Comparison of ENCODE assay signal across 29 cellular contexts in genomic region chr20:51169813-51170212, GRCh38.
DNase-seq lines count a peak whose midpoint lies in the region; ATAC-seq and TF ChIP-seq lines count a peak whose summit lies in the region.
"Had no signal": no experiment of that assay in that cellular context is flagged by ENCODE, and none has a peak within 500 bp of the region (broad histone marks: within the 10 kb centered on the region; RNA-seq: fewer than 3 reads in every experiment).

No MANE protein-coding gene starts in this region.

- H3T11ph ChIP-seq in H9 (ENCODE audit: low read length), result no peak overlapping the region

- H4K20me1 ChIP-seq in H9 (ENCODE audit: control insufficient read depth, insufficient read depth, insufficient read length), result no peaks in the 10 kb centered on the region

- H3K27ac ChIP-seq in H9 (ENCODE audit: insufficient read length, low read depth, low read length) (no peak overlapping the region), endodermal cell (ENCODE audit: low read depth, low read length) (no peak overlapping the region), lung (ENCODE audit: low read depth in 1 of 2, low read length in 1 of 2) (no peak overlapping the region), prostate gland (no peak overlapping the region)
- H3K27ac ChIP-seq: PC-9 had no signal

- no peak for TF ChIP-seq POLR2A in prostate gland (IDR thresholded peaks at IDR 0.05)

- H3K27ac Mint-ChIP-seq in H9, result no peak overlapping the region
- H3K27ac Mint-ChIP-seq in endodermal cell, result no peak overlapping the region
- H3K27ac Mint-ChIP-seq: CD14-positive monocyte; CD8-positive, alpha-beta memory T cell had no signal

- peaks cover 8 to 19% of the 10 kb centered on the region in 2 experiments for H3K4me1 Mint-ChIP-seq in H9
- H3K4me1 Mint-ChIP-seq in endodermal cell, result peaks cover 8% of the 10 kb centered on the region
- H3K4me1 Mint-ChIP-seq: CD14-positive monocyte; CD8-positive, alpha-beta memory T cell had no signal

- no peaks in the 10 kb centered on the region for H3K79me1 ChIP-seq in H9 (ENCODE audit: insufficient read depth, low read depth, low read length, poor library complexity, severe bottlenecking)

- no peak overlapping the region for H3K23ac ChIP-seq in H9 (ENCODE audit: insufficient read length, low read depth, low read length)

- H3K4me1 ChIP-seq in H9 (ENCODE audit: insufficient read depth, low read length) (no peaks in the 10 kb centered on the region; the same call in 1 of the 2 replicates), endodermal cell (ENCODE audit: control insufficient read depth, insufficient read depth, low read length) (no peaks in the 10 kb centered on the region), lung (ENCODE audit: control insufficient read depth in 2 of 2, insufficient read depth in 2 of 2, low read length in 2 of 2) (no peaks in the 10 kb centered on the region), prostate gland (replicated peaks) (no peaks in the 10 kb centered on the region)
- H3K4me1 ChIP-seq: BE2C had no signal

- TF ChIP-seq CTCF in H9 (conservative IDR thresholded peaks at IDR 0.05) (no peak), endodermal cell (conservative IDR thresholded peaks at IDR 0.05) (no peak), lung (IDR thresholded peaks at IDR 0.05; ENCODE audit: control extremely low read depth, extremely low read depth) (no peak), prostate gland (IDR thresholded peaks at IDR 0.05) (no peak)

- DNase-seq in EH (ENCODE audit: low read depth) (peak; percentile 41), H9 (peak; percentile 57), endodermal cell (peak; percentile 68), lung (ENCODE audit: low spot score) (peak; percentile 9), prostate gland (ENCODE audit: low spot score) (no peak), nucleus accumbens (lab: John Stamatoyannopoulos, UW) (no peak), SW 1271 (lab: John Stamatoyannopoulos, UW) (no peak)
- DNase-seq: 8988T; ACHN; BE2C; CD8-positive, alpha-beta memory T cell; DMS 273 treated with DMSO at 0.1 percent for 48 hours; DMS79; Kasumi-1; MV-4-11; NCI-H1105; NCI-H1436 treated with DMSO at 0.1 percent for 48 hours; NCI-H187 treated with DMSO at 0.1 percent for 48 hours; NCI-H2107; NCI-H446; NCI-H524 treated with DMSO at 0.1 percent for 48 hours; NCI-H82; NK-92 treated with Interleukin-12 subunit alpha and Interleukin-12 subunit beta, amount 100 ng/mL, for 24 hours; PC-9; RPMI8226; SHP77 had no signal

- H3K9me3 Mint-ChIP-seq in H9, result peaks cover 0 to 2% of the 10 kb centered on the region in 2 experiments; a peak in 1 of 5 replicates
- peaks cover 8% of the 10 kb centered on the region for H3K9me3 Mint-ChIP-seq in endodermal cell
- H3K9me3 Mint-ChIP-seq: CD8-positive, alpha-beta memory T cell had no signal

- no peak overlapping the region for H2BK15ac ChIP-seq in H9 (ENCODE audit: low read depth, low read length)

- no peak overlapping the region for H3K18ac ChIP-seq in H9 (ENCODE audit: insufficient read length, low read depth, low read length)

- H3K4me3 ChIP-seq in endodermal cell (ENCODE audit: low read length) (peak overlapping the region; percentile 39), lung (no peak overlapping the region), prostate gland (no peak overlapping the region)
- H3K4me3 ChIP-seq: K562, PC-9 had no signal

- no peak overlapping the region for H3K4ac ChIP-seq in H9 (ENCODE audit: low read depth, low read length)

- H3K4me3 Mint-ChIP-seq in H9 (no peak overlapping the region), endodermal cell (no peak overlapping the region)
- H3K4me3 Mint-ChIP-seq: CD14-positive monocyte; CD8-positive, alpha-beta memory T cell had no signal

- no peak for ATAC-seq in lung (ENCODE audit: insufficient read depth, low FRiP score)
- no peak for ATAC-seq in HG03432 (IDR thresholded peaks at IDR 0.05; ENCODE audit: unreplicated experiment)
- ATAC-seq: K562 had no signal

- no peak overlapping the region for H2BK12ac ChIP-seq in H9 (ENCODE audit: insufficient read length, low read depth, low read length)

- H3K27me3 Mint-ChIP-seq in H9 (ENCODE audit: low read depth), result peaks cover 54% of the 10 kb centered on the region
- no peaks in the 10 kb centered on the region for H3K27me3 Mint-ChIP-seq in endodermal cell (ENCODE audit: insufficient read depth)

- no peak overlapping the region for H4K91ac ChIP-seq in H9 (ENCODE audit: insufficient read length, low read depth, low read length)

- intact Hi-C loops in prostate gland (cut with DNase I), result no loop called here

- H3K4me2 ChIP-seq in H9 (ENCODE audit: insufficient read depth, insufficient read length, low read length), result no peak overlapping the region
- H3K4me2 ChIP-seq: PC-9 had no signal

- no peaks in the 10 kb centered on the region for H3K27me3 ChIP-seq in H9 (ENCODE audit: insufficient read depth, low read length)
- no peaks in the 10 kb centered on the region for H3K27me3 ChIP-seq in endodermal cell (ENCODE audit: control insufficient read depth, insufficient read depth, low read length, poor library complexity, severe bottlenecking)
- H3K27me3 ChIP-seq in lung (ENCODE audit: control insufficient read depth, insufficient read depth), result no peaks in the 10 kb centered on the region
- no peaks in the 10 kb centered on the region for H3K27me3 ChIP-seq in prostate gland (replicated peaks; ENCODE audit: insufficient read depth)
- H3K27me3 ChIP-seq: BE2C had no signal

- H3K36me3 Mint-ChIP-seq in H9 (ENCODE audit: insufficient read depth in 1 of 3, low read depth in 3 of 3), result no peaks in the 10 kb centered on the region
- H3K36me3 Mint-ChIP-seq in endodermal cell (ENCODE audit: low read depth), result no peaks in the 10 kb centered on the region
- H3K36me3 Mint-ChIP-seq: CD14-positive monocyte; CD8-positive, alpha-beta memory T cell had no signal

- no peak overlapping the region for H2BK20ac ChIP-seq in H9 (ENCODE audit: low read depth, low read length, poor library complexity, severe bottlenecking)

- H3K79me2 ChIP-seq in H9 (ENCODE audit: insufficient read depth, low read length), result no peaks in the 10 kb centered on the region

- H3K9me3 ChIP-seq in H9 (ENCODE audit: control insufficient read depth, low read depth, low read length) (no peaks in the 10 kb centered on the region), endodermal cell (ENCODE audit: control insufficient read depth, low read length) (peaks cover 13% of the 10 kb centered on the region), lung (ENCODE audit: control insufficient read depth in 2 of 2, insufficient read depth in 1 of 2, low read length in 1 of 2) (peaks cover 0 to 5% of the 10 kb centered on the region in 2 donors), prostate gland (no peaks in the 10 kb centered on the region)
- H3K9me3 ChIP-seq: BE2C had no signal

- H4K8ac ChIP-seq in H9 (replicated peaks; ENCODE audit: insufficient read length, low read depth, low read length), result no peak overlapping the region

- H3K14ac ChIP-seq in H9 (ENCODE audit: insufficient read depth, low read length), result no peak overlapping the region

- no peak overlapping the region for H3K9ac ChIP-seq in H9 (ENCODE audit: extremely low read depth, insufficient read length, low read length)
- no peak overlapping the region for H3K9ac ChIP-seq in endodermal cell (ENCODE audit: extremely low read depth, low read length, poor library complexity, severe bottlenecking)

- no peak overlapping the region for H2AFZ ChIP-seq in H9 (ENCODE audit: low read length)
- H2AFZ ChIP-seq: PC-9 had no signal

- no peak overlapping the region for H4K5ac ChIP-seq in H9 (ENCODE audit: insufficient read length, low read depth, low read length)

- H2BK120ac ChIP-seq in H9 (ENCODE audit: low read depth, low read length, poor library complexity, severe bottlenecking), result no peak overlapping the region

- no peaks in the 10 kb centered on the region for H3K36me3 ChIP-seq in endodermal cell (ENCODE audit: control insufficient read depth, insufficient read depth, low read length)
- no peaks in the 10 kb centered on the region for H3K36me3 ChIP-seq in lung (ENCODE audit: control insufficient read depth in 2 of 2, insufficient read depth in 2 of 2, low read length in 2 of 2)
- no peaks in the 10 kb centered on the region for H3K36me3 ChIP-seq in prostate gland
- H3K36me3 ChIP-seq: BE2C had no signal

- no peak overlapping the region for H2AK5ac ChIP-seq in H9 (ENCODE audit: insufficient read length, low read length)

- H3K23me2 ChIP-seq in H9 (ENCODE audit: insufficient read length, low read depth, low read length, poor library complexity, severe bottlenecking), result no peaks in the 10 kb centered on the region

- no CpG with 5 or more reads among the region's 3 CpGs for WGBS in H9 (ENCODE audit: extremely low coverage, insufficient read length, low lambda C conversion rate)
- WGBS in endodermal cell (ENCODE audit: insufficient coverage in 1 of 2, insufficient read length in 1 of 2), 2 experiments, result 81 to 100% methylated on average over 1 to 2 of the region's 3 CpGs
- 85 to 92% methylated on average over 3 of the region's 3 CpGs for WGBS in lung, 2 donors
- 97% methylated on average over 3 of the region's 3 CpGs for WGBS in prostate gland

- no peak overlapping the region for H2BK5ac ChIP-seq in H9 (ENCODE audit: insufficient read length, low read length)

- no peak overlapping the region for H3K56ac ChIP-seq in H9 (ENCODE audit: insufficient read length, low read depth, low read length)

Comparison
In these comparisons a context has a peak if more than half of its experiments do, and no peak if none do; other contexts are left out.
1. DNase-seq: peak in EH (single experiment), H9 (single experiment), endodermal cell (single experiment) and lung (single experiment); none in prostate gland (single experiment), nucleus accumbens (0 of 56) and SW 1271 (0 of 2).